Comparison of ENCODE assay signal across 8 cellular contexts in genomic region chr5:52799358-52799982, GRCh38. TPM values are rescaled to one million over a fixed set of nuclear protein-coding genes. Genes with fewer than 3 reads are reported as not detected.
A peak's percentile ranks its signal among the peaks of the same experiment; 100 is the strongest.
DNase-seq lines count a peak whose midpoint lies in the region; ATAC-seq and TF ChIP-seq lines count a peak whose summit lies in the region.

No MANE protein-coding gene starts in this region.

- H3K27ac ChIP-seq in Panc1 (ENCODE audit: low read length) (peak overlapping the region; percentile 86), lower lobe of right lung (peak overlapping the region; percentile 93), tibial nerve (peak overlapping the region; percentile 87 to 98 (median 92))

- H3K36me3 ChIP-seq in Panc1 (ENCODE audit: control insufficient read depth, insufficient read depth, low read length): peaks cover 20% of the 10 kb centered on the region
- H3K36me3 ChIP-seq in lower lobe of right lung: peaks cover 14% of the 10 kb centered on the region
- peaks cover 0 to 10% (median 0%) of the 10 kb centered on the region in 3 donors for H3K36me3 ChIP-seq in tibial nerve

- H3K36me3 Mint-ChIP-seq in dendritic cell treated with granulocyte-macrophage colony-stimulating factor and Interleukin-4, amounts not matched to agents 40 ng/mL and 50 ng/mL, for 4 days (ENCODE audit: low read depth): peaks cover 16% of the 10 kb centered on the region

- H3K4me3 Mint-ChIP-seq in dendritic cell treated with granulocyte-macrophage colony-stimulating factor and Interleukin-4, amounts not matched to agents 40 ng/mL and 50 ng/mL, for 4 days: peak overlapping the region; percentile 82

- H3K4me3 ChIP-seq in Panc1 (ENCODE audit: low read depth in 2 of 2, low read length in 2 of 2): peak overlapping the region; percentile 73 to 94
- H3K4me3 ChIP-seq in lower lobe of right lung: peak overlapping the region; percentile 71
- peak overlapping the region; percentile 47 to 86 (median 74) for H3K4me3 ChIP-seq in tibial nerve

- no TSS peak for BruUV-seq in Panc1 (replicated peaks; lab: Mats Ljungman, UMichigan)

- DNase-seq in ACHN: peak; percentile 89
- no peak for DNase-seq in Panc1 (ENCODE audit: low read depth, low spot score)
- DNase-seq in lower lobe of right lung: peak; percentile 58
- no peak for DNase-seq in tibial nerve (ENCODE audit: low spot score in 2 of 2)
- DNase-seq in cortex of kidney (lab: John Stamatoyannopoulos, UW): no peak

- no peak for TF ChIP-seq EP300 in tibial nerve (IDR thresholded peaks at IDR 0.05)

- TF ChIP-seq CTCF in Panc1 (IDR thresholded peaks at IDR 0.05): no peak
- no peak for TF ChIP-seq CTCF in lower lobe of right lung (IDR thresholded peaks at IDR 0.05)
- peak in 1 of 5 experiments; percentile 10 for TF ChIP-seq CTCF in tibial nerve (IDR thresholded peaks at IDR 0.05)

- in situ Hi-C loops in ACHN (cut with HindIII; ENCODE audit: low pct_ligation_motif_present, low pct_unique_long_range_greater_than_20kb, low sequenced_read_pairs): no loop called here
- in situ Hi-C loops in Panc1 (cut with HindIII; ENCODE audit: low pct_unique_long_range_greater_than_20kb, low sequenced_read_pairs): no loop called here

- intact Hi-C loops in Panc1 (cut with micrococcal nuclease; ENCODE audit: unreplicated experiment): no loop called here
- intact Hi-C loops in dendritic cell treated with granulocyte-macrophage colony-stimulating factor and Interleukin-4, amounts not matched to agents 40 ng/mL and 50 ng/mL, for 4 days (cut with micrococcal nuclease): no loop called here
- intact Hi-C loops in lower lobe of right lung (cut with DNase I): no loop called here

- no peak for TF ChIP-seq POLR2A in tibial nerve (IDR thresholded peaks at IDR 0.05)

- H3K9me3 ChIP-seq in Panc1 (ENCODE audit: control insufficient read depth, insufficient read depth, low read depth, low read length) (no peaks in the 10 kb centered on the region), lower lobe of right lung (no peaks in the 10 kb centered on the region), tibial nerve (no peaks in the 10 kb centered on the region)

- CTCF ChIA-PET in Panc1 (lab: Charles Lee): interaction anchor here (2.1 kb wide), 1 partner anchor 116 kb away, joined by 7 read pairs; no protein-coding TSS in a partner anchor

- peaks cover 55% of the 10 kb centered on the region for H3K4me1 Mint-ChIP-seq in dendritic cell treated with granulocyte-macrophage colony-stimulating factor and Interleukin-4, amounts not matched to agents 40 ng/mL and 50 ng/mL, for 4 days (ENCODE audit: low read depth)

- H3K27me3 Mint-ChIP-seq in dendritic cell treated with granulocyte-macrophage colony-stimulating factor and Interleukin-4, amounts not matched to agents 40 ng/mL and 50 ng/mL, for 4 days: no peaks in the 10 kb centered on the region

- peak; percentile 11 for ATAC-seq in GM18499 (IDR thresholded peaks at IDR 0.05; ENCODE audit: insufficient read depth, unreplicated experiment)
- peak; percentile 29 for ATAC-seq in HG02885 (IDR thresholded peaks at IDR 0.05; ENCODE audit: poor library complexity, unreplicated experiment)
- peak; percentile 44 for ATAC-seq in Panc1
- peak; percentile 44 to 52 for ATAC-seq in lower lobe of right lung

- peak overlapping the region; percentile 97 for H3K27ac Mint-ChIP-seq in dendritic cell treated with granulocyte-macrophage colony-stimulating factor and Interleukin-4, amounts not matched to agents 40 ng/mL and 50 ng/mL, for 4 days

- H3K4me1 ChIP-seq in Panc1 (ENCODE audit: control insufficient read depth, insufficient read depth, low read length) (peaks cover 28% of the 10 kb centered on the region), lower lobe of right lung (peaks cover 92% of the 10 kb centered on the region), tibial nerve (peaks cover 0 to 83% (median 31%) of the 10 kb centered on the region in 4 donors)

- H3K9me3 Mint-ChIP-seq in dendritic cell treated with granulocyte-macrophage colony-stimulating factor and Interleukin-4, amounts not matched to agents 40 ng/mL and 50 ng/mL, for 4 days: no peaks in the 10 kb centered on the region

- POLR2A ChIA-PET in Panc1 (lab: Charles Lee): no interaction called here

- 0 to 1% methylated on average over 18 to 19 of the region's 19 CpGs for WGBS in tibial nerve, 2 donors

- H3K27me3 ChIP-seq in Panc1 (ENCODE audit: control insufficient read depth, insufficient read depth, low read length): no peaks in the 10 kb centered on the region
- H3K27me3 ChIP-seq in lower lobe of right lung (ENCODE audit: low read depth): no peaks in the 10 kb centered on the region
- H3K27me3 ChIP-seq in tibial nerve: no peaks in the 10 kb centered on the region

RNA-seq across cellular contexts. Expression of gene ITGA1, which starts 11.8 kb away (rescaled TPM):
- total RNA-seq in Panc1 (2021; ENCODE audit: unreplicated experiment) (1.6 TPM), lower lobe of right lung (84.4 TPM), tibial nerve (10 to 100 TPM; 26.8 to 62.5 (median 27.7) TPM)
- polyA plus RNA-seq in Panc1 (2012; ENCODE audit: insufficient read length): 0.06 TPM

RNA-seq across cellular contexts. Expression of gene PELO, which starts 11.8 kb away (rescaled TPM):
- total RNA-seq in Panc1 (2021; ENCODE audit: unreplicated experiment) (12.4 TPM), lower lobe of right lung (31.5 TPM), tibial nerve (10 to 100 TPM in 3 of 4 donors, 1 to 10 TPM in 1; 8.4 to 17.8 (median 16.6) TPM)
- polyA plus RNA-seq in Panc1 (2012; ENCODE audit: insufficient read length): 9.4 TPM

Comparison
In these comparisons a context has a peak if more than half of its experiments do, and no peak if none do; other contexts are left out.
1. DNase-seq: peak in ACHN (single experiment) and lower lobe of right lung (single experiment); none in Panc1 (single experiment), tibial nerve (0 of 2) and cortex of kidney (single experiment).
2. RNA of gene ITGA1, which starts 11.8 kb away (total RNA-seq): 84.4 TPM in lower lobe of right lung (single experiment) and 26.8 to 62.5 TPM in tibial nerve; 1.6 TPM in Panc1 (single experiment); every median in the first group is over 10 times any median in the second.
3. Peak in every context shown above with its lines, with median percentiles within 50 percentile points of each other: ATAC-seq, H3K27ac ChIP-seq and H3K4me3 ChIP-seq.